Comparison of ENCODE assay signal across 26 cellular contexts in the genomic region with DNA sequence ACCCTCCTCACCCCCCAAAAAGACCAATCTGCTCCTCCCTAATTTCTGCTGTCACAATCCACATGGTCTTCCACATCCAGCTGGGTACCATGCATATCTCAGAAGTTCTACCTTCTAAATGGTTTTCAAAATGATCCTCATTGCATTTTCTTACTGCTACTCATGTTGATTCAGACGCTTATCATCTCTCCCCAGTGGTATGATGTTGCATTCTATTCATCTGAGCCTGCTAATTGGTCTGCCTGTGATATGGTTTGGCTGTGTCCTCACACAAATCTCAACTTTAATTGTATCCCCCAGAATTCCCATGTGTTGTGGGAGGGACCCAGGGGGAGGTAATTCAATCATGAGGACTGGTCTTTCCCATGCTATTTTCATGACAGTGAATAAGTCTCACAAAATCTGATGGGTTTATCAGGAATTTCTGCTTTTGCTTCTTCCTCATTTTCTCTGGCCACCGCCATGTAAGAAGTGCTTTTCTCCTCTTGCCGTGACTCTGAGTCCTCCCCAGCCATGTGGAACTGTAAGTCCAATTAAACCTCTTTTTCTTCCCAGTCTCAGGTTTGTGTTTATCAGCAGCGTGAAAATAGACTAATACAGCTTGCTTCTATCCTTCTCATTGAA.
"Had no signal": no experiment of that assay in that cellular context is flagged by ENCODE, and none has a peak within 500 bp of the region (broad histone marks: within the 10 kb centered on the region; RNA-seq: fewer than 3 reads in every experiment).

No MANE protein-coding gene starts in this region.

- H3K27me3 ChIP-seq: adrenal gland, body of pancreas, MG63, Peyer's patch, SJCRH30 had no signal

- DNase-seq: activated CD4-positive, alpha-beta T cell treated with anti-CD3 and anti-CD28 coated beads for 48 hours; activated CD4-positive, alpha-beta T cell treated with anti-CD3 and anti-CD28 coated beads, Interleukin-2, amount 50 U/mL, for 4 hours; activated CD4-positive, CD25-positive, alpha-beta regulatory T cell treated with anti-CD3 and anti-CD28 coated beads, Interleukin-2, amount 50 U/mL, for 72 hours; activated CD8-positive, alpha-beta memory T cell treated with anti-CD3 and anti-CD28 coated beads, Interleukin-2, amount 50 U/mL, for 48 hours; activated CD8-positive, alpha-beta T cell treated with anti-CD3 and anti-CD28 coated beads, Interleukin-2, amount 10 ng/mL, durations not matched to agents 7 days and 5 days; activated naive CD4-positive, alpha-beta T cell treated with anti-CD3 and anti-CD28 coated beads, Interleukin-2, amount 50 U/mL, for 16 hours; activated naive CD8-positive, alpha-beta T cell treated with anti-CD3 and anti-CD28 coated beads, Interleukin-2, amount 10 ng/mL, durations not matched to agents 7 days and 5 days; activated T-cell treated with anti-CD3 and anti-CD28 coated beads, Interleukin-2, amount 50 U/mL, for 1 hour; adrenal gland; aorta; body of pancreas; cerebellar nuclear complex; MG63; MV-4-11; NCI-H1092 treated with DMSO at 0.1 percent for 48 hours; NCI-H1436; NCI-H1694 treated with DMSO at 0.1 percent for 48 hours; NCI-H2029 treated with DMSO at 0.1 percent for 48 hours; NCI-H510A treated with DMSO at 0.1 percent for 48 hours; NK-92 treated with Interleukin-12 subunit alpha and Interleukin-12 subunit beta, amount 100 ng/mL, for 24 hours; Peyer's patch; Right ventricle myocardium superior; SJCRH30; SK-N-SH; T-helper 1 cell had no signal

- H3K36me3 ChIP-seq: adrenal gland, MG63, Peyer's patch, SJCRH30 had no signal

- ATAC-seq: activated CD8-positive, alpha-beta T cell treated with anti-CD3 and anti-CD28 coated beads, Interleukin-2, amount 10 ng/mL, durations not matched to agents 7 days and 5 days; body of pancreas had no signal

- H3K4me1 ChIP-seq: SJCRH30 had no signal

- H3K4me3 ChIP-seq: adrenal gland, body of pancreas, MG63, Peyer's patch, SJCRH30 had no signal

- H3K9ac ChIP-seq: SK-N-SH had no signal

- H3K27ac ChIP-seq: adrenal gland, body of pancreas, RWPE1, SJCRH30 had no signal

- H3K4me2 ChIP-seq: SK-N-SH had no signal
